ENCODE assay signal across 8 cellular contexts in the genomic region with DNA sequence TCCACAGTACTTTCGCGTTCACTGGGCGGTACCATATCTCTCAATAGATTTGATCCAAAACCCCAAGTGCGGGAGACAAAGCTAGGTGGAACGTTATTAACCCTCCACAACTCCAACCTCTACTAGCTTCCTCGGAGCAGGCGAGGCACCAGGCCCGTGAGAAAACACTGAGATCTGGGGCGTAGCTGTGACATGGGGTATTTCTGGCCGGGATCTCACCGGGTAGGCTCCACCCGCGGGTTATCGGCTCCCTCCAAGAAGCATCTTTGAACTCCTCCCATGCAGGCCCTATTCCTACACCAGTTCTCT. TPM values are rescaled to one million over a fixed set of nuclear protein-coding genes. Genes with fewer than 3 reads are reported as not detected.
DNase-seq lines count a peak whose midpoint lies in the region; ATAC-seq, FAIRE-seq and TF ChIP-seq lines count a peak whose summit lies in the region.

No MANE protein-coding gene starts in this region.

- WGBS in body of pancreas, 2 donors: 0% methylated on average over 14 of the region's 14 CpGs
- WGBS in thyroid gland, 2 donors: 1 to 2% methylated on average over 14 of the region's 14 CpGs

- TF ChIP-seq POLR2A in body of pancreas (IDR thresholded peaks at IDR 0.05): no peak
- no peak for TF ChIP-seq POLR2A in thyroid gland (IDR thresholded peaks at IDR 0.05)

- H3K27me3 ChIP-seq in body of pancreas (no peaks in the 10 kb centered on the region), left lung (no peaks in the 10 kb centered on the region), thyroid gland (no peaks in the 10 kb centered on the region)

- DNase-seq in GM10266 (ENCODE audit: extremely low spot score) (peak; percentile 63), body of pancreas (no peak), left lung (peak in 1 of 2 donors; percentile 61), thyroid gland (no peak), GDM1 (lab: John Stamatoyannopoulos, UW) (no peak), HTR-8/SVneo (ENCODE audit: insufficient read length, low spot score) (no peak)

- H3K27ac ChIP-seq in body of pancreas: peak overlapping the region in 3 of 4 donors; percentile 27 to 89 (median 85)
- peak overlapping the region; percentile 80 to 94 for H3K27ac ChIP-seq in left lung
- H3K27ac ChIP-seq in thyroid gland: peak overlapping the region in 2 of 3 donors; percentile 50 to 76

- H3K4me1 ChIP-seq in body of pancreas (peaks cover 21% of the 10 kb centered on the region), left lung (peaks cover 6 to 12% of the 10 kb centered on the region in 2 donors), thyroid gland (peaks cover 4 to 9% of the 10 kb centered on the region in 2 donors)

- H3K36me3 ChIP-seq in body of pancreas (replicated peaks in 1 of 2; ENCODE audit: insufficient read depth in 1 of 2, low read depth in 2 of 2) (no peaks in the 10 kb centered on the region), left lung (no peaks in the 10 kb centered on the region), thyroid gland (no peaks in the 10 kb centered on the region)

- H3K9me3 ChIP-seq in body of pancreas (no peaks in the 10 kb centered on the region), left lung (no peaks in the 10 kb centered on the region), thyroid gland (no peaks in the 10 kb centered on the region)

- no peak for FAIRE-seq in HTR-8/SVneo (lab: Jason Lieb, UNC)

- H3K4me3 ChIP-seq in body of pancreas (peak overlapping the region; percentile 49 to 99), left lung (peak overlapping the region; percentile 86 to 96), thyroid gland (replicated peaks in 1 of 3) (peak overlapping the region; percentile 77 to 100 (median 92))

- intact Hi-C loops in body of pancreas (cut with DNase I): no loop called here
- intact Hi-C loops in left lung (cut with DNase I): no loop called here
- intact Hi-C loops in thyroid gland (cut with DNase I): no loop called here

- ATAC-seq in GM21390 (IDR thresholded peaks at IDR 0.05; ENCODE audit: unreplicated experiment) (peak; percentile 59), HG03565 (IDR thresholded peaks at IDR 0.05; ENCODE audit: unreplicated experiment) (peak; percentile 40), body of pancreas (peak; percentile 76), left lung (peak; percentile 70)

- TF ChIP-seq CTCF in GM10266 (IDR thresholded peaks at IDR 0.05; ENCODE audit: control insufficient read depth, insufficient read depth, low read depth, missing control alignments): no peak
- no peak for TF ChIP-seq CTCF in body of pancreas (IDR thresholded peaks at IDR 0.05)
- TF ChIP-seq CTCF in left lung (IDR thresholded peaks at IDR 0.05): no peak
- TF ChIP-seq CTCF in thyroid gland (IDR thresholded peaks at IDR 0.05): no peak

RNA-seq across cellular contexts. Expression of a gene that starts 0.3 kb away (rescaled TPM):
- total RNA-seq in body of pancreas (10 to 100 TPM; 30.7 to 36.3 TPM), left lung (10 to 100 TPM; 39.0 to 41.3 TPM), thyroid gland (10 to 100 TPM; 64.1 to 79.6 (median 66.8) TPM)

RNA-seq across cellular contexts. Expression of a gene that starts 12.0 kb away (rescaled TPM):
- total RNA-seq in body of pancreas: 1 to 10 TPM; 1.3 to 3.1 TPM
- 1 to 10 TPM; 2.4 to 5.1 TPM for total RNA-seq in left lung
- 10 to 100 TPM; 10.5 to 26.8 (median 11.6) TPM for total RNA-seq in thyroid gland
